ENCODE assay signal across 15 cellular contexts in the genomic region with DNA sequence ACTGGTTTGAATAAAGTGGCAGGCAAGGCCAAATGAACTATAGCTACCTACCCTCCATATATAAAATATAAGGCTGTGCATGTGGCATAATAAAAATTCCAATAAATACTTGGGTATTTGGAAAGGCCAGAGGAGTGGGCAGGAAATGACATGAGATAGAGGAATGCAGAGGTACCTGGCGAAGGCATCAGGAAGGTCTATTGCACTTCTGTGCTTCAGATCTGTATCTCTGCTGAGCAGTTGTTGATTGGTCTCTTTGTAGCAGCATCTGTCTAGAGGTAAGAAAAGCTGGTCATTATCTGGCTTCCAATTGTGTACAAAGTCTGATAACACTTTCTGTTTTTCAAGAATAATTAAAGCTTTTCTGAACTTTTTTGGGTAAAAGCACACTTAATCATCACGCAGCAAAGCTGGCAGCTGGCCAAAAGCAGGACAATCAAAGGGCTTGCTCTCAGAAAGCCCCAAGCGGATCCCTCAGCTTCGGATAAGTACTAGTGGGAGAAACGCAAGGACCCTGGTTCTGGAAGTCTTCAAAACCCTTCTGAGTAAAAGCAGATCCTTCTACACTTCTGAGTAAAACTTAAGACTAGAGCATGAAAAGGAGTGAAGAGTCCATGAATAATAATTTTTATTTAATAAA.
DNase-seq lines count a peak whose midpoint lies in the region; ATAC-seq and TF ChIP-seq lines count a peak whose summit lies in the region.
"Had no signal": no experiment of that assay in that cellular context is flagged by ENCODE, and none has a peak within 500 bp of the region (broad histone marks: within the 10 kb centered on the region; RNA-seq: fewer than 3 reads in every experiment).

No MANE protein-coding gene starts in this region.

- intact Hi-C loops in Right ventricle myocardium inferior (cut with DNase I) (loop anchor here (5.0 kb wide), 1 partner anchor 124 kb away; no protein-coding TSS in a partner anchor), left ventricle myocardium inferior (cut with micrococcal nuclease) (no loop called here)

- no peak overlapping the region for H3K27ac ChIP-seq in left ventricle myocardium inferior (replicated peaks)

- TF ChIP-seq CTCF in left ventricle myocardium inferior (IDR thresholded peaks at IDR 0.05; ENCODE audit: borderline replicate concordance) = no peak

- no peaks in the 10 kb centered on the region for H3K36me3 ChIP-seq in left ventricle myocardium inferior

- ATAC-seq in Right ventricle myocardium inferior = no peak
- no peak for ATAC-seq in HG03565 (IDR thresholded peaks at IDR 0.05; ENCODE audit: unreplicated experiment)
- ATAC-seq: activated CD4-positive, alpha-beta T cell treated with anti-CD3 and anti-CD28 coated beads for 36 hours; activated naive CD8-positive, alpha-beta T cell treated with anti-CD3 and anti-CD28 coated beads, Interleukin-2, amount 50 U/mL, for 24 hours; mucosa of descending colon; Panc1; T-helper 17 cell had no signal

- peaks cover 7% of the 10 kb centered on the region for H3K27me3 ChIP-seq in left ventricle myocardium inferior (ENCODE audit: low read depth)

- DNase-seq in Right ventricle myocardium inferior (ENCODE audit: missing footprints) (peak; percentile 69), left ventricle myocardium inferior (no peak), dermis microvascular lymphatic vessel endothelial cell (ENCODE audit: low read depth in 2 of 2) (peak; percentile 4 to 73), left kidney (ENCODE audit: low read depth, low spot score) (peak; percentile 31), NCI-H128 (lab: John Stamatoyannopoulos, UW; ENCODE audit: unreplicated experiment) (no peak), NCI-H2081 treated with DMSO at 0.1 percent for 48 hours (lab: John Stamatoyannopoulos, UW) (no peak)
- DNase-seq in activated CD4-positive, CD25-positive, alpha-beta regulatory T cell treated with anti-CD3 and anti-CD28 coated beads, Interleukin-2, amount 50 U/mL, for 72 hours = no peak
- DNase-seq: activated CD4-positive, alpha-beta T cell treated with anti-CD3 and anti-CD28 coated beads for 36 hours; activated naive CD8-positive, alpha-beta T cell treated with anti-CD3 and anti-CD28 coated beads, Interleukin-2, amount 50 U/mL, for 24 hours; cortex of kidney; mucosa of descending colon; NCI-H2227 treated with DMSO at 0.1 percent for 48 hours; T-helper 17 cell had no signal

- no peak overlapping the region for H3K4me3 ChIP-seq in left ventricle myocardium inferior
- H3K4me3 ChIP-seq: mucosa of descending colon had no signal

- H3K9me3 ChIP-seq in left ventricle myocardium inferior (replicated peaks) = no peaks in the 10 kb centered on the region
- H3K9me3 ChIP-seq: mucosa of descending colon had no signal

- peaks cover 10% of the 10 kb centered on the region for H3K4me1 ChIP-seq in left ventricle myocardium inferior

Comparison
In these comparisons a context has a peak if more than half of its experiments do, and no peak if none do; other contexts are left out.
1. DNase-seq: peak in Right ventricle myocardium inferior (single experiment), dermis microvascular lymphatic vessel endothelial cell (2 of 2) and left kidney (single experiment); none in left ventricle myocardium inferior (single experiment), NCI-H128 (single experiment), activated CD4-positive, CD25-positive, alpha-beta regulatory T cell treated with anti-CD3 and anti-CD28 coated beads, Interleukin-2, amount 50 U/mL, for 72 hours (single experiment) and NCI-H2081 treated with DMSO at 0.1 percent for 48 hours (single experiment).